1 cellular context compared by ENCODE assay signal in genomic region chrX:49041683-49042529, GRCh38.
TF ChIP-seq lines count a peak whose summit lies in the region.

No MANE protein-coding gene starts in this region.

TF ChIP-seq in K562, 482 proteins besides CTCF, POLR2A, EP300 and RAD21 (continues in another document):
- no peak for TF ChIP-seq BCL6 (CRISPR knock-in tag; IDR thresholded peaks at IDR 0.05)
- TF ChIP-seq DEAF1 (CRISPR knock-in tag; IDR thresholded peaks at IDR 0.05): no peak
- TF ChIP-seq ZNF239 (CRISPR knock-in tag; IDR thresholded peaks at IDR 0.05): no peak
- TF ChIP-seq HNRNPH1 (optimal IDR thresholded peaks at IDR 0.05; ENCODE audit: low read depth, low read length): no peak
- TF ChIP-seq ZNF395 (CRISPR knock-in tag; IDR thresholded peaks at IDR 0.05): no peak
- no peak for TF ChIP-seq ZBTB1 (CRISPR knock-in tag; IDR thresholded peaks at IDR 0.05; ENCODE audit: borderline replicate concordance, low read depth)
- no peak for TF ChIP-seq CGGBP1 (CRISPR knock-in tag; IDR thresholded peaks at IDR 0.05)
- no peak for TF ChIP-seq GABPB1 (CRISPR knock-in tag; IDR thresholded peaks at IDR 0.05)
- no peak for TF ChIP-seq ZBTB11 (CRISPR knock-in tag; IDR thresholded peaks at IDR 0.05)
- TF ChIP-seq RB1 (IDR thresholded peaks at IDR 0.05; ENCODE audit: low read depth): no peak
- no peak for TF ChIP-seq ZNF232 (CRISPR knock-in tag; IDR thresholded peaks at IDR 0.05)
- no peak for TF ChIP-seq TRIM28 (IDR thresholded peaks at IDR 0.05)
- TF ChIP-seq ZNF592 (IDR thresholded peaks at IDR 0.05): no peak
- TF ChIP-seq PRPF4 (IDR thresholded peaks at IDR 0.05; ENCODE audit: insufficient read depth, low read depth, low read length, poor library complexity, severe bottlenecking): no peak
- no peak for TF ChIP-seq KDM1A (IDR thresholded peaks at IDR 0.05)
- no peak for TF ChIP-seq CEBPG (CRISPR knock-in tag; IDR thresholded peaks at IDR 0.05)
- TF ChIP-seq CEBPG (tag; conservative IDR thresholded peaks at IDR 0.05 in 1 of 2, IDR thresholded peaks at IDR 0.05 in 1 of 2): peak; percentile 35 to 42; a peak in 1 of 4 replicates
- no peak for TF ChIP-seq ARID1B (IDR thresholded peaks at IDR 0.05)
- TF ChIP-seq ZFP91 (CRISPR knock-in tag; IDR thresholded peaks at IDR 0.05): no peak
- TF ChIP-seq FOXP4 (CRISPR knock-in tag; IDR thresholded peaks at IDR 0.05; ENCODE audit: borderline replicate concordance): no peak
- no peak for TF ChIP-seq IFI16 (CRISPR knock-in tag; IDR thresholded peaks at IDR 0.05)
- no peak for TF ChIP-seq TAF15 (IDR thresholded peaks at IDR 0.05; ENCODE audit: low read depth, low read length)
- peak; percentile 44 for TF ChIP-seq PKNOX1 (IDR thresholded peaks at IDR 0.05)
- no peak for TF ChIP-seq FOXO4 (CRISPR knock-in tag; IDR thresholded peaks at IDR 0.05)
- TF ChIP-seq MXD1 (CRISPR knock-in tag; IDR thresholded peaks at IDR 0.05; ENCODE audit: borderline replicate concordance, poor library complexity, severe bottlenecking): no peak
- no peak for TF ChIP-seq ARID4B (CRISPR knock-in tag; IDR thresholded peaks at IDR 0.05)
- TF ChIP-seq ZEB2 (IDR thresholded peaks at IDR 0.05): no peak
- TF ChIP-seq NBN (IDR thresholded peaks at IDR 0.05; ENCODE audit: low read depth): peak; percentile 23; the same call in 1 of the 2 replicates
- TF ChIP-seq JUNB (CRISPR knock-in tag; conservative IDR thresholded peaks at IDR 0.05): no peak
- no peak for TF ChIP-seq HDAC1 (IDR thresholded peaks at IDR 0.05)
- TF ChIP-seq ZNF280A (IDR thresholded peaks at IDR 0.05; ENCODE audit: low read depth, partially characterized antibody): no peak
